Comparison of ENCODE assay signal across 10 cellular contexts in genomic region chr6:137921823-137922222, GRCh38. TPM values are rescaled to one million over a fixed set of nuclear protein-coding genes. Genes with fewer than 3 reads are reported as not detected.
DNase-seq lines count a peak whose midpoint lies in the region; ATAC-seq and TF ChIP-seq lines count a peak whose summit lies in the region.
"Had no signal": no experiment of that assay in that cellular context is flagged by ENCODE, and none has a peak within 500 bp of the region (broad histone marks: within the 10 kb centered on the region; RNA-seq: fewer than 3 reads in every experiment).

No MANE protein-coding gene starts in this region.

- H3K27ac Mint-ChIP-seq in activated CD4-positive, alpha-beta T cell treated with anti-CD3 and anti-CD28 coated beads, Interleukin-2, amount 10 ng/mL, durations not matched to agents 7 days and 5 days: no peak overlapping the region
- peak overlapping the region; percentile 20 for H3K27ac Mint-ChIP-seq in stimulated activated memory B cell treated with anti-CD40 and anti-IgM and Interleukin-4, amounts not matched to agents 10 μg/mL and 1 μg/mL and 100 μg/mL, for 72 hours
- H3K27ac Mint-ChIP-seq: activated naive CD4-positive, alpha-beta T cell treated with anti-CD3 and anti-CD28 coated beads for 36 hours had no signal

- no peaks in the 10 kb centered on the region for H3K27me3 Mint-ChIP-seq in activated CD4-positive, alpha-beta T cell treated with anti-CD3 and anti-CD28 coated beads, Interleukin-2, amount 10 ng/mL, durations not matched to agents 7 days and 5 days
- no peaks in the 10 kb centered on the region for H3K27me3 Mint-ChIP-seq in stimulated activated memory B cell treated with anti-CD40 and anti-IgM and Interleukin-4, amounts not matched to agents 10 μg/mL and 1 μg/mL and 100 μg/mL, for 72 hours

- POLR2A ChIA-PET in activated CD4-positive, alpha-beta T cell treated with anti-CD3 and anti-CD28 coated beads, Interleukin-2, amount 10 ng/mL, durations not matched to agents 7 days and 5 days (lab: Charles Lee): no interaction called here

- CTCF ChIA-PET in activated CD4-positive, alpha-beta T cell treated with anti-CD3 and anti-CD28 coated beads, Interleukin-2, amount 10 ng/mL, durations not matched to agents 7 days and 5 days (lab: Charles Lee): interaction anchor here (1.2 to 1.4 kb wide), 2 partner anchors 11 to 55 kb away, joined by 3 to 5 read pairs; partner anchors contain the start of gene TNFAIP3

- no peak overlapping the region for H3K4me3 Mint-ChIP-seq in activated CD4-positive, alpha-beta T cell treated with anti-CD3 and anti-CD28 coated beads, Interleukin-2, amount 10 ng/mL, durations not matched to agents 7 days and 5 days
- H3K4me3 Mint-ChIP-seq in stimulated activated memory B cell treated with anti-CD40 and anti-IgM and Interleukin-4, amounts not matched to agents 10 μg/mL and 1 μg/mL and 100 μg/mL, for 72 hours: no peak overlapping the region
- H3K4me3 Mint-ChIP-seq: activated naive CD4-positive, alpha-beta T cell treated with anti-CD3 and anti-CD28 coated beads for 36 hours had no signal

- H3K4me3 ChIP-seq in HFF-Myc (replicated peaks; ENCODE audit: low read depth, low read length): no peak overlapping the region

- TF ChIP-seq CTCF in HFF-Myc (IDR thresholded peaks at IDR 0.05; ENCODE audit: low read depth, low read length, missing control alignments): peak; percentile 10

- peaks cover 2% of the 10 kb centered on the region for H3K36me3 Mint-ChIP-seq in activated CD4-positive, alpha-beta T cell treated with anti-CD3 and anti-CD28 coated beads, Interleukin-2, amount 10 ng/mL, durations not matched to agents 7 days and 5 days (ENCODE audit: low read depth)
- no peaks in the 10 kb centered on the region for H3K36me3 Mint-ChIP-seq in stimulated activated memory B cell treated with anti-CD40 and anti-IgM and Interleukin-4, amounts not matched to agents 10 μg/mL and 1 μg/mL and 100 μg/mL, for 72 hours

- DNase-seq in activated CD4-positive, alpha-beta T cell treated with anti-CD3 and anti-CD28 coated beads for 48 hours: peak; percentile 21
- DNase-seq in activated CD4-positive, alpha-beta T cell treated with anti-CD3 and anti-CD28 coated beads, Interleukin-2, amount 10 ng/mL, durations not matched to agents 7 days and 5 days: no peak
- no peak for DNase-seq in HFF-Myc (ENCODE audit: extremely low read depth, low read depth)
- peak; percentile 55 for DNase-seq in OCI-M1 (lab: John Stamatoyannopoulos, UW)
- no peak for DNase-seq in H4 (ENCODE audit: low spot score)
- no peak for DNase-seq in COLO668 (lab: John Stamatoyannopoulos, UW; ENCODE audit: unreplicated experiment)
- DNase-seq in T1000 (lab: John Stamatoyannopoulos, UW): no peak
- DNase-seq: activated naive CD4-positive, alpha-beta T cell treated with anti-CD3 and anti-CD28 coated beads for 36 hours; NCI-H526 had no signal

- H3K4me1 Mint-ChIP-seq in activated CD4-positive, alpha-beta T cell treated with anti-CD3 and anti-CD28 coated beads, Interleukin-2, amount 10 ng/mL, durations not matched to agents 7 days and 5 days: peaks cover 17% of the 10 kb centered on the region
- H3K4me1 Mint-ChIP-seq in stimulated activated memory B cell treated with anti-CD40 and anti-IgM and Interleukin-4, amounts not matched to agents 10 μg/mL and 1 μg/mL and 100 μg/mL, for 72 hours: peaks cover 59% of the 10 kb centered on the region

- peak; percentile 84 for ATAC-seq in stimulated activated memory B cell treated with anti-CD40 and anti-IgM and Interleukin-4, amounts not matched to agents 10 μg/mL and 1 μg/mL and 100 μg/mL, for 72 hours

- peaks cover 2% of the 10 kb centered on the region for H3K9me3 Mint-ChIP-seq in activated CD4-positive, alpha-beta T cell treated with anti-CD3 and anti-CD28 coated beads, Interleukin-2, amount 10 ng/mL, durations not matched to agents 7 days and 5 days
- H3K9me3 Mint-ChIP-seq in stimulated activated memory B cell treated with anti-CD40 and anti-IgM and Interleukin-4, amounts not matched to agents 10 μg/mL and 1 μg/mL and 100 μg/mL, for 72 hours: no peaks in the 10 kb centered on the region
- H3K9me3 Mint-ChIP-seq: activated naive CD4-positive, alpha-beta T cell treated with anti-CD3 and anti-CD28 coated beads for 36 hours had no signal

RNA-seq across cellular contexts. Expression of gene TNFAIP3, which starts 54.8 kb away (rescaled TPM):
- total RNA-seq in activated CD4-positive, alpha-beta T cell treated with anti-CD3 and anti-CD28 coated beads, Interleukin-2, amount 10 ng/mL, durations not matched to agents 7 days and 5 days: 10 to 100 TPM; 41.8 to 43.9 TPM
- 0.41 and 0.45 TPM in 2 replicates for total RNA-seq in H4 (2014; rRNA removed; shearing (Covaris generic))

Comparison
In these comparisons a context has a peak if more than half of its experiments do, and no peak if none do; other contexts are left out.
1. DNase-seq: peak in activated CD4-positive, alpha-beta T cell treated with anti-CD3 and anti-CD28 coated beads for 48 hours (single experiment) and OCI-M1 (single experiment); none in activated CD4-positive, alpha-beta T cell treated with anti-CD3 and anti-CD28 coated beads, Interleukin-2, amount 10 ng/mL, durations not matched to agents 7 days and 5 days (single experiment), HFF-Myc (single experiment), H4 (single experiment), COLO668 (single experiment) and T1000 (single experiment).
2. RNA of gene TNFAIP3, which starts 54.8 kb away (total RNA-seq): 41.8 to 43.9 TPM in activated CD4-positive, alpha-beta T cell treated with anti-CD3 and anti-CD28 coated beads, Interleukin-2, amount 10 ng/mL, durations not matched to agents 7 days and 5 days; 0.41 to 0.45 TPM in H4; every median in the first group is over 10 times any median in the second.